In the genomic region with DNA sequence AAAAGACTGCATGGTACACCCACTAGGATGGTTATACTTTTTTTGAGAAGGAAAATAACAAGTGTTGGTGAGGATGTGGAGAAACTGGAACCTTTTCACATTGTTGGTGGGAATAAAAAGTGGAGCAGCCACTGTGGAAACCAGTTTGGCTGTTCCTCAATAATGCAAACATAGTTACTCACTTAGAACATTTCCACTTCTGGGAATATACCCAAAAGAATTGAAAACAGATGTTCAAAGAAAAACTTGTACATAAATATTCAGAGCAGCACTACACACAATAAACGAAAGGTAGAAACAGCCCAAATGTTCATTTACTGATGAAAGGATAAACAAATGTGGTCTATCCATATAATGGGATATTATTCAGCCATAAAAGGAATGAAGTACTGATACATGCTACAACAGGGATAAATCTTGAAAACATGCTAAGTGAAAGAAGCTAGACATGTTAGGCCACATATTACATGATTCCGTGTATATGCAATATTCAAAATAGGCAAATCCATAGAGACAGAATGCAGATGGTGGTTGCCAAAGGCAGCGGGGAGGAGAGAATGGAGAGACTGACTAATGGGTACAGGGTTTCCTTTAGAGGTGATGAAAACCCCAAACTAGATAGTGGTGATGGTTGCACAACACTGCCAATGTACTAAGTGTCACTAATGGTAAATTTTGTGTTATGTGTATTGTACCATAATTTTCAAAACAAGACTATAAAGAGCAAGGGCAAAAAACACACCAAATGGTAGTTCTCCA, we compare ENCODE assay signal across 19 cellular contexts.
"Had no signal": no experiment of that assay in that cellular context is flagged by ENCODE, and none has a peak within 500 bp of the region (broad histone marks: within the 10 kb centered on the region; RNA-seq: fewer than 3 reads in every experiment).

No MANE protein-coding gene starts in this region.

- ATAC-seq: activated CD4-positive, CD25-positive, alpha-beta regulatory T cell treated with anti-CD3 and anti-CD28 coated beads, Interleukin-2, amount 50 U/mL, for 24 hours; effector memory CD8-positive, alpha-beta T cell; natural killer cell treated with Interleukin-12 subunit alpha and Interleukin-12 subunit beta and Interleukin-15 and Interleukin-18, amount 100 ng/mL, for 72 hours; stimulated activated memory B cell treated with anti-CD40 and anti-IgM and Interleukin-4, amounts not matched to agents 10 μg/mL and 1 μg/mL and 100 μg/mL, for 72 hours had no signal

- H3K4me3 ChIP-seq: adrenal gland, esophagus squamous epithelium, spleen, testis, upper lobe of left lung had no signal

- H3K4me1 Mint-ChIP-seq: activated naive CD4-positive, alpha-beta T cell treated with anti-CD3 and anti-CD28 coated beads, Interleukin-2, amount 10 ng/mL, durations not matched to agents 7 days and 5 days had no signal

- DNase-seq: activated CD4-positive, alpha-beta T cell treated with anti-CD3 and anti-CD28 coated beads, Interleukin-2, amount 50 U/mL, for 1 hour; activated CD8-positive, alpha-beta memory T cell treated with anti-CD3 and anti-CD28 coated beads for 24 hours; activated CD8-positive, alpha-beta memory T cell treated with anti-CD3 and anti-CD28 coated beads, Interleukin-2, amount 50 U/mL, for 48 hours; activated effector memory CD4-positive, alpha-beta T cell treated with Interleukin-2 at 50 U/mL for 16 hours; activated naive CD4-positive, alpha-beta T cell treated with anti-CD3 and anti-CD28 coated beads, Interleukin-2, amount 10 ng/mL, durations not matched to agents 7 days and 5 days; activated T-cell treated with anti-CD3 and anti-CD28 coated beads, Interleukin-2, amount 50 U/mL, for 48 hours; adrenal gland; effector memory CD8-positive, alpha-beta T cell; esophagus squamous epithelium; posterior cingulate gyrus; retina; spleen; stimulated activated CD4-positive, alpha-beta T cell treated with anti-CD3 and anti-CD28 coated beads, Interleukin-4, amount 100 ng/mL, for 4 hours; testis; upper lobe of left lung had no signal

- H3K4me3 Mint-ChIP-seq: activated naive CD4-positive, alpha-beta T cell treated with anti-CD3 and anti-CD28 coated beads, Interleukin-2, amount 10 ng/mL, durations not matched to agents 7 days and 5 days; effector memory CD8-positive, alpha-beta T cell; natural killer cell treated with Interleukin-12 subunit alpha and Interleukin-12 subunit beta and Interleukin-15 and Interleukin-18, amount 100 ng/mL, for 72 hours; stimulated activated memory B cell treated with anti-CD40 and anti-IgM and Interleukin-4, amounts not matched to agents 10 μg/mL and 1 μg/mL and 100 μg/mL, for 72 hours; T-helper 1 cell treated with Interleukin-12 subunit alpha and Interleukin-12 subunit beta and Interleukin-4 antibody, amounts not matched to agents 30 μg/mL and 1 μg/mL, for 36 hours had no signal

- H3K27ac Mint-ChIP-seq: activated naive CD4-positive, alpha-beta T cell treated with anti-CD3 and anti-CD28 coated beads, Interleukin-2, amount 10 ng/mL, durations not matched to agents 7 days and 5 days; effector memory CD8-positive, alpha-beta T cell; natural killer cell treated with Interleukin-12 subunit alpha and Interleukin-12 subunit beta and Interleukin-15 and Interleukin-18, amount 100 ng/mL, for 72 hours; stimulated activated memory B cell treated with anti-CD40 and anti-IgM and Interleukin-4, amounts not matched to agents 10 μg/mL and 1 μg/mL and 100 μg/mL, for 72 hours; T-helper 1 cell treated with Interleukin-12 subunit alpha and Interleukin-12 subunit beta and Interleukin-4 antibody, amounts not matched to agents 30 μg/mL and 1 μg/mL, for 36 hours had no signal

- H3K36me3 Mint-ChIP-seq: activated naive CD4-positive, alpha-beta T cell treated with anti-CD3 and anti-CD28 coated beads, Interleukin-2, amount 10 ng/mL, durations not matched to agents 7 days and 5 days; natural killer cell treated with Interleukin-12 subunit alpha and Interleukin-12 subunit beta and Interleukin-15 and Interleukin-18, amount 100 ng/mL, for 72 hours; stimulated activated memory B cell treated with anti-CD40 and anti-IgM and Interleukin-4, amounts not matched to agents 10 μg/mL and 1 μg/mL and 100 μg/mL, for 72 hours had no signal

- H3K9me3 Mint-ChIP-seq: activated naive CD4-positive, alpha-beta T cell treated with anti-CD3 and anti-CD28 coated beads, Interleukin-2, amount 10 ng/mL, durations not matched to agents 7 days and 5 days; effector memory CD8-positive, alpha-beta T cell; natural killer cell treated with Interleukin-12 subunit alpha and Interleukin-12 subunit beta and Interleukin-15 and Interleukin-18, amount 100 ng/mL, for 72 hours; stimulated activated memory B cell treated with anti-CD40 and anti-IgM and Interleukin-4, amounts not matched to agents 10 μg/mL and 1 μg/mL and 100 μg/mL, for 72 hours; T-helper 1 cell treated with Interleukin-12 subunit alpha and Interleukin-12 subunit beta and Interleukin-4 antibody, amounts not matched to agents 30 μg/mL and 1 μg/mL, for 36 hours had no signal
